1 cellular context compared by ENCODE assay signal in the genomic region with DNA sequence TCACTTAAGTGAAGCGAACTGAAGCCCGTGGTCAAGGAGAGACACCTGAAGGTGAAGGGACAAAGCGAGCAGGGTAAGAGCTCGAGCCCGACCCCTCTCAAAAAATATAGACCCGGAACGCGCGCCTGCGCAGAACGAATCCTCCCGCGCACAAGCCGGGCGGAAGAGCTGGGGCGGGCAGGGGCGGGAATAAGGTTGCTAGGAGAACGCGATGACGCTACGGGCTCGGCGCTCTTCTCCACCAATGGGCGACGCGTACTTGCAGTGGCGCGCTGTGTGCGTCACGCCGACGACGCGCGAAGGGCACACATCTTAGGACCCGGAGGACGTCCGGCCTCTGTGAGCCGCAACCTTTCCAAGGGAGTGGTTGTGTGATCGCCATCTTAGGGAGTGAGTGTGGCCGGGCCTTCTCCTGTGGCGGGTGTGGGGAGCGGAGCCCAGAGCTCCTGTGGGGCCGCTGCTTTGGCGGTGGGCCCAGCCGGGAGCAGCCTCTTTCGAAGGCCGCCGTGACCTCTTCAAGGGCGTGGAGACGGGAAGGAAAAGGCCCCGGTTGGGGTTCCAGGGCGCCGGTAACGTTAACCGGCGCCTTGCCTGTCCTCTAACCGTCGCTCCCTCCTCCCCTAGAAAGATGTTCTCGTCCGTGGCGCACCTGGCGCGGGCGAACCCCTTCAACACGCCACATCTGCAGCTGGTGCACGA.
TF ChIP-seq lines count a peak whose summit lies in the region.

Gene SLC25A3 (plus strand): TSS at position 336 of the 699 bp plus-strand sequence. CDS start 293 bp downstream, at position 629.

TF ChIP-seq in WTC11, 78 proteins besides CTCF, POLR2A, EP300 and RAD21 (continued from another document):
- TF ChIP-seq, protein P1, sequence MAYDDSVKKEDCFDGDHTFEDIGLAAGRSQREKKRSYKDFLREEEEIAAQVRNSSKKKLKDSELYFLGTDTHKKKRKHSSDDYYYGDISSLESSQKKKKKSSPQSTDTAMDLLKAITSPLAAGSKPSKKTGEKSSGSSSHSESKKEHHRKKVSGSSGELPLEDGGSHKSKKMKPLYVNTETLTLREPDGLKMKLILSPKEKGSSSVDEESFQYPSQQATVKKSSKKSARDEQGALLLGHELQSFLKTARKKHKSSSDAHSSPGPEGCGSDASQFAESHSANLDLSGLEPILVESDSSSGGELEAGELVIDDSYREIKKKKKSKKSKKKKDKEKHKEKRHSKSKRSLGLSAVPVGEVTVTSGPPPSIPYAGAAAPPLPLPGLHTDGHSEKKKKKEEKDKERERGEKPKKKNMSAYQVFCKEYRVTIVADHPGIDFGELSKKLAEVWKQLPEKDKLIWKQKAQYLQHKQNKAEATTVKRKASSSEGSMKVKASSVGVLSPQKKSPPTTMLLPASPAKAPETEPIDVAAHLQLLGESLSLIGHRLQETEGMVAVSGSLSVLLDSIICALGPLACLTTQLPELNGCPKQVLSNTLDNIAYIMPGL (CRISPR knock-in tag; IDR thresholded peaks at IDR 0.05), result peak; percentile 24; the same call in 1 of the 2 replicates
